Comparison of ENCODE assay signal across 10 cellular contexts in genomic region chr6:6002809-6003333, GRCh38. TPM values are rescaled to one million over a fixed set of nuclear protein-coding genes. Genes with fewer than 3 reads are reported as not detected.
A peak's percentile ranks its signal among the peaks of the same experiment; 100 is the strongest.
DNase-seq lines count a peak whose midpoint lies in the region; TF ChIP-seq lines count a peak whose summit lies in the region.
"Had no signal": no experiment of that assay in that cellular context is flagged by ENCODE, and none has a peak within 500 bp of the region (broad histone marks: within the 10 kb centered on the region; RNA-seq: fewer than 3 reads in every experiment).

No MANE protein-coding gene starts in this region.

- peak overlapping the region; percentile 71; the same call in 1 of the 2 replicates for H3K4me2 ChIP-seq in BLaER1
- no peak overlapping the region for H3K4me2 ChIP-seq in neural cell (ENCODE audit: low read length)

- H3K36me3 Mint-ChIP-seq in IgD-negative memory B cell, result peaks cover 9% of the 10 kb centered on the region

- H3K27ac Mint-ChIP-seq in IgD-negative memory B cell, result peak overlapping the region; percentile 90 to 99 (median 97)

- H3K27ac ChIP-seq in BLaER1, result no peak overlapping the region
- peak overlapping the region in 1 of 2 donors; percentile 57 for H3K27ac ChIP-seq in coronary artery
- no peak overlapping the region for H3K27ac ChIP-seq in neural cell (ENCODE audit: low read length)

- TF ChIP-seq EP300 in neural cell (conservative IDR thresholded peaks at IDR 0.05; ENCODE audit: poor library complexity, severe bottlenecking), result no peak

- peaks cover 100% of the 10 kb centered on the region for H4K20me1 ChIP-seq in BLaER1
- H4K20me1 ChIP-seq in neural cell (ENCODE audit: insufficient read depth), result no peaks in the 10 kb centered on the region

- H3K9me3 Mint-ChIP-seq in IgD-negative memory B cell, result peaks cover 4 to 31% (median 16%) of the 10 kb centered on the region in 3 donors

- no peak for TF ChIP-seq RAD21 in neural cell (conservative IDR thresholded peaks at IDR 0.05)

- no peaks in the 10 kb centered on the region for H3F3A ChIP-seq in neural cell (ENCODE audit: insufficient read depth, low read length, poor library complexity, severe bottlenecking)

- H3K9ac ChIP-seq in BLaER1 (no peak overlapping the region), neural cell (ENCODE audit: low read length) (peak overlapping the region; percentile 25)

- H3K36me3 ChIP-seq in BLaER1 (no peaks in the 10 kb centered on the region), neural cell (ENCODE audit: insufficient read depth, low read length) (no peaks in the 10 kb centered on the region)

- H3K4me3 Mint-ChIP-seq in IgD-negative memory B cell, result peak overlapping the region in 2 of 4 donors; percentile 68 to 72

- peaks cover 100% of the 10 kb centered on the region for H3K27me3 ChIP-seq in BLaER1
- H3K27me3 ChIP-seq in neural cell (ENCODE audit: insufficient read depth, low read depth, low read length), result peaks cover 100% of the 10 kb centered on the region

- no peaks in the 10 kb centered on the region for H3K9me2 ChIP-seq in neural cell (ENCODE audit: insufficient read depth, low read length)

- H3K4me3 ChIP-seq in BLaER1 (no peak overlapping the region), coronary artery (peak overlapping the region; percentile 69), neural cell (ENCODE audit: low read length) (peak overlapping the region; percentile 50)

- H3K79me2 ChIP-seq in neural cell (replicated peaks; ENCODE audit: insufficient read depth, low read length), result no peaks in the 10 kb centered on the region

- H3K4me1 Mint-ChIP-seq in IgD-negative memory B cell, result peaks cover 18 to 25% (median 19%) of the 10 kb centered on the region in 3 donors

- TF ChIP-seq CTCF in coronary artery (IDR thresholded peaks at IDR 0.05) (no peak), neural cell (IDR thresholded peaks at IDR 0.05; ENCODE audit: poor library complexity, severe bottlenecking) (no peak)

- DNase-seq in coronary artery (ENCODE audit: low spot score) (no peak), NCI-H1105 (lab: John Stamatoyannopoulos, UW) (no peak), glomerular visceral epithelial cell (ENCODE audit: extremely low spot score) (no peak), HUDEP-2 (lab: John Stamatoyannopoulos, UW; ENCODE audit: unreplicated experiment in 76 of 76) (no peak)
- DNase-seq in activated CD4-positive, CD25-positive, alpha-beta regulatory T cell treated with anti-CD3 and anti-CD28 coated beads, Interleukin-2, amount 50 U/mL, for 72 hours, result no peak
- DNase-seq: cerebellar nuclear complex, NCI-H446 treated with DMSO at 0.1 percent for 48 hours had no signal

- peaks cover 77% of the 10 kb centered on the region for H3K27me3 Mint-ChIP-seq in IgD-negative memory B cell

- H3K9me3 ChIP-seq in BLaER1 (peaks cover 12% of the 10 kb centered on the region), neural cell (ENCODE audit: low read length) (peaks cover 9% of the 10 kb centered on the region)

- no peak overlapping the region for H2AFZ ChIP-seq in neural cell (ENCODE audit: low read depth, low read length)

- peaks cover 30% of the 10 kb centered on the region for H3K4me1 ChIP-seq in BLaER1

TF ChIP-seq in neural cell, 6 proteins besides CTCF, POLR2A, EP300 and RAD21:
- TF ChIP-seq POLR2AphosphoS5 (IDR thresholded peaks at IDR 0.05) (peak; percentile 57), SMC3 (conservative IDR thresholded peaks at IDR 0.05; ENCODE audit: poor library complexity) (no peak)

RNA-seq across cellular contexts. Expression of gene NRN1, which starts 3.9 kb away (rescaled TPM):
- 0.40 TPM for polyA plus RNA-seq in IgD-negative memory B cell
- 3.5 and 4.4 TPM in 2 replicates for polyA plus RNA-seq in neural cell
- 2.0 and 2.2 TPM in 2 replicates for polyA minus RNA-seq in neural cell
